In the genomic region with DNA sequence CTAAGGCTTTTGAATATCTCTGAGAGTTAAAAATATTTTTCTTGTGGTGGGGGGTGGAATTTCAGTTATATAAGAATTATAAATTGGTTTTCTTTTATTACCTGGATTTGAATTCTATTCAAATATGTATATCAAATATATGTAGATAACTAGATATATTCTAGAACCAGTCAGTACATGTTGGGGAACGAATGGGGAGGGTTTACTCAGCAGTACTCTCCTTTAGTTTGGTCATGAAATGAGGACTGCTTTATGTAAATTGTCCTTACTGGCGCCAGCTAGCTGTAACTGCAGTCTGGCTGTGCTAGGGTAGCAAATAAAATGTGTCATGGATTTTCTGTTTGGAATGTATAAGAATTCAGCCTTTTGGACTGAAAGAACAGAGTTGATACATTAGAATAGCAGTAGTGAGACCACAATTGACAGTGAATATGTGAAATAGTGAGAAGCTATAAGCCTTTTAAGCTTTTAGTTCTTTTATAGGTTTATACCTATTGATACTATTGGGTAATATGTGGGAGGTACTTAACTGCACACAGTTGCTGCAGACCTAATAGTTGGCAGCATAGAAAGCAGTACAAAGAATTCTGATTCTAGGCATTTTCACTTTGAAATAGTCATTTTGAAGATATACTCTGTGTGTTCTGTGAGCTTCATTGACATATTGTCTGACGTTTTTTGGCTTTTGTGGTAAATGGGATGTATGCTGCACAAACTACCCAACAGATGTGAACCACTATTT, we compare ENCODE assay signal across 8 cellular contexts. TPM values are rescaled to one million over a fixed set of nuclear protein-coding genes. Genes with fewer than 3 reads are reported as not detected.
DNase-seq lines count a peak whose midpoint lies in the region; ATAC-seq and TF ChIP-seq lines count a peak whose summit lies in the region.

No MANE protein-coding gene starts in this region.

- H3K4me3 ChIP-seq in fibroblast of mammary gland (ENCODE audit: control insufficient read depth, low read depth, low read length) (no peak overlapping the region), neural cell (ENCODE audit: low read length) (peak overlapping the region; percentile 62), WERI-Rb-1 (ENCODE audit: low read depth, low read length) (no peak overlapping the region)

- CTCF ChIA-PET in CD4-positive, alpha-beta T cell (lab: Charles Lee), result interaction anchor here (0.6 to 5.2 kb wide), 11 partner anchors 9 to 155 kb away, joined by 3 to 31 read pairs (median 4); partner anchors contain the start of gene ATF7IP
- CTCF ChIA-PET in WTC11 (lab: Charles Lee), result interaction anchor here (0.9 to 2.1 kb wide), 5 partner anchors 23 to 156 kb away, joined by 3 to 6 read pairs (median 3); partner anchors contain the start of gene ATF7IP

- H3F3A ChIP-seq in neural cell (ENCODE audit: insufficient read depth, low read length, poor library complexity, severe bottlenecking), result no peaks in the 10 kb centered on the region

- peaks cover 93% of the 10 kb centered on the region for H3K79me2 ChIP-seq in neural cell (replicated peaks; ENCODE audit: insufficient read depth, low read length)

- no peaks in the 10 kb centered on the region for H3K27me3 Mint-ChIP-seq in CD4-positive, alpha-beta T cell
- H3K27me3 Mint-ChIP-seq in WTC11 (ENCODE audit: low read depth), result no peaks in the 10 kb centered on the region

- H3K36me3 ChIP-seq in neural cell (ENCODE audit: insufficient read depth, low read length) (no peaks in the 10 kb centered on the region), WERI-Rb-1 (no peaks in the 10 kb centered on the region)

- ATAC-seq in CD4-positive, alpha-beta T cell (ENCODE audit: poor library complexity), result peak; percentile 70
- ATAC-seq in GM18858 (IDR thresholded peaks at IDR 0.05; ENCODE audit: unreplicated experiment), result peak; percentile 42
- ATAC-seq in HG02981 (IDR thresholded peaks at IDR 0.05; ENCODE audit: unreplicated experiment), result peak; percentile 65
- peak; percentile 94 for ATAC-seq in WTC11

- DNase-seq in CD4-positive, alpha-beta T cell, result peak in 3 of 10 experiments; percentile 15 to 32 (median 27)
- DNase-seq in NCI-H2029 (lab: John Stamatoyannopoulos, UW) (peak; percentile 76), WTC11 (ENCODE audit: low spot score) (no peak), fibroblast of mammary gland (ENCODE audit: low read depth) (peak; percentile 75), WERI-Rb-1 (no peak)

- H3K9me3 Mint-ChIP-seq in CD4-positive, alpha-beta T cell, result no peaks in the 10 kb centered on the region
- H3K9me3 Mint-ChIP-seq in WTC11, result peaks cover 5% of the 10 kb centered on the region

- peak overlapping the region; percentile 72 for H3K4me2 ChIP-seq in neural cell (ENCODE audit: low read length)

- POLR2A ChIA-PET in CD4-positive, alpha-beta T cell (lab: Charles Lee), result interaction anchor here (0.5 to 6.7 kb wide), 17 partner anchors 10 to 393 kb away, joined by 3 to 91 read pairs (median 6); partner anchors contain the start of gene ATF7IP
- POLR2A ChIA-PET in WTC11 (lab: Charles Lee), result interaction anchor here (0.6 to 2.6 kb wide), 6 partner anchors 10 to 136 kb away, joined by 3 to 16 read pairs (median 4); partner anchors contain the start of gene ATF7IP

- no peaks in the 10 kb centered on the region for H3K9me3 ChIP-seq in CD4-positive, alpha-beta T cell (ENCODE audit: control insufficient read depth, low read length)
- H3K9me3 ChIP-seq in neural cell (ENCODE audit: low read length), result no peaks in the 10 kb centered on the region
- no peaks in the 10 kb centered on the region for H3K9me3 ChIP-seq in WERI-Rb-1 (ENCODE audit: severe bottlenecking)

- H3K27me3 ChIP-seq in CD4-positive, alpha-beta T cell (ENCODE audit: control insufficient read depth, insufficient read depth, low read length), result no peaks in the 10 kb centered on the region
- H3K27me3 ChIP-seq in neural cell (ENCODE audit: insufficient read depth, low read depth, low read length), result no peaks in the 10 kb centered on the region
- no peaks in the 10 kb centered on the region for H3K27me3 ChIP-seq in WERI-Rb-1 (ENCODE audit: insufficient read depth, low read depth, severe bottlenecking)

- TF ChIP-seq CTCF in CD4-positive, alpha-beta T cell (IDR thresholded peaks at IDR 0.05), result no peak
- TF ChIP-seq CTCF in WTC11 (IDR thresholded peaks at IDR 0.05) (no peak), fibroblast of mammary gland (conservative IDR thresholded peaks at IDR 0.05; ENCODE audit: control insufficient read depth, insufficient read depth, low read depth, low read length) (no peak), neural cell (IDR thresholded peaks at IDR 0.05; ENCODE audit: poor library complexity, severe bottlenecking) (peak; percentile 52), WERI-Rb-1 (IDR thresholded peaks at IDR 0.05; ENCODE audit: low read depth, low read length) (no peak)

- TF ChIP-seq EP300 in neural cell (conservative IDR thresholded peaks at IDR 0.05; ENCODE audit: poor library complexity, severe bottlenecking), result peak; percentile 73

- peak overlapping the region; percentile 83 for H3K4me3 Mint-ChIP-seq in CD4-positive, alpha-beta T cell
- H3K4me3 Mint-ChIP-seq in WTC11, result peak overlapping the region; percentile 42

- no peaks in the 10 kb centered on the region for H3K9me2 ChIP-seq in neural cell (ENCODE audit: insufficient read depth, low read length)

- H4K20me1 ChIP-seq in neural cell (ENCODE audit: insufficient read depth), result no peaks in the 10 kb centered on the region

- peak overlapping the region; percentile 63 for H3K9ac ChIP-seq in neural cell (ENCODE audit: low read length)

- H3K36me3 Mint-ChIP-seq in CD4-positive, alpha-beta T cell (ENCODE audit: low read depth), result peaks cover 37% of the 10 kb centered on the region
- H3K36me3 Mint-ChIP-seq in WTC11, result peaks cover 4% of the 10 kb centered on the region

- peak; percentile 41 for TF ChIP-seq RAD21 in neural cell (conservative IDR thresholded peaks at IDR 0.05)

- peaks cover 90% of the 10 kb centered on the region for H3K4me1 Mint-ChIP-seq in CD4-positive, alpha-beta T cell (ENCODE audit: low read depth)
- H3K4me1 Mint-ChIP-seq in WTC11, result peaks cover 84% of the 10 kb centered on the region

- H2AFZ ChIP-seq in neural cell (ENCODE audit: low read depth, low read length), result peak overlapping the region; percentile 0

- H3K27ac Mint-ChIP-seq in CD4-positive, alpha-beta T cell, result peak overlapping the region; percentile 91
- H3K27ac Mint-ChIP-seq in WTC11, result peak overlapping the region; percentile 97

- intact Hi-C loops in CD4-positive, alpha-beta T cell (cut with DNase I, micrococcal nuclease), result loop anchor here in 1 of 2 experiments (1.0 to 10.0 kb wide), 6 partner anchors 9 to 1390 kb away; partner anchors contain the start of genes ATF7IP and EPS8

- peak overlapping the region; percentile 66 for H3K27ac ChIP-seq in CD4-positive, alpha-beta T cell (ENCODE audit: low read depth, low read length)
- peak overlapping the region; percentile 90 for H3K27ac ChIP-seq in neural cell (ENCODE audit: low read length)
- no peak overlapping the region for H3K27ac ChIP-seq in WERI-Rb-1

TF ChIP-seq in WTC11, 78 proteins besides CTCF, POLR2A, EP300 and RAD21 (continues in another document):
- TF ChIP-seq ZNF121 (CRISPR knock-in tag; IDR thresholded peaks at IDR 0.05), result peak; percentile 53; the same call in 1 of the 2 replicates
- TF ChIP-seq, protein P1, sequence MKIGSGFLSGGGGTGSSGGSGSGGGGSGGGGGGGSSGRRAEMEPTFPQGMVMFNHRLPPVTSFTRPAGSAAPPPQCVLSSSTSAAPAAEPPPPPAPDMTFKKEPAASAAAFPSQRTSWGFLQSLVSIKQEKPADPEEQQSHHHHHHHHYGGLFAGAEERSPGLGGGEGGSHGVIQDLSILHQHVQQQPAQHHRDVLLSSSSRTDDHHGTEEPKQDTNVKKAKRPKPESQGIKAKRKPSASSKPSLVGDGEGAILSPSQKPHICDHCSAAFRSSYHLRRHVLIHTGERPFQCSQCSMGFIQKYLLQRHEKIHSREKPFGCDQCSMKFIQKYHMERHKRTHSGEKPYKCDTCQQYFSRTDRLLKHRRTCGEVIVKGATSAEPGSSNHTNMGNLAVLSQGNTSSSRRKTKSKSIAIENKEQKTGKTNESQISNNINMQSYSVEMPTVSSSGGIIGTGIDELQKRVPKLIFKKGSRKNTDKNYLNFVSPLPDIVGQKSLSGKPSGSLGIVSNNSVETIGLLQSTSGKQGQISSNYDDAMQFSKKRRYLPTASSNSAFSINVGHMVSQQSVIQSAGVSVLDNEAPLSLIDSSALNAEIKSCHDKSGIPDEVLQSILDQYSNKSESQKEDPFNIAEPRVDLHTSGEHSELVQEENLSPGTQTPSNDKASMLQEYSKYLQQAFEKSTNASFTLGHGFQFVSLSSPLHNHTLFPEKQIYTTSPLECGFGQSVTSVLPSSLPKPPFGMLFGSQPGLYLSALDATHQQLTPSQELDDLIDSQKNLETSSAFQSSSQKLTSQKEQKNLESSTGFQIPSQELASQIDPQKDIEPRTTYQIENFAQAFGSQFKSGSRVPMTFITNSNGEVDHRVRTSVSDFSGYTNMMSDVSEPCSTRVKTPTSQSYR (CRISPR knock-in tag; IDR thresholded peaks at IDR 0.05), result no peak

TF ChIP-seq in neural cell, 6 proteins besides CTCF, POLR2A, EP300 and RAD21 (continues in another document):
- TF ChIP-seq POLR2AphosphoS5 (IDR thresholded peaks at IDR 0.05) (peak; percentile 79), TAF1 (IDR thresholded peaks at IDR 0.05; ENCODE audit: low read depth) (peak; percentile 60), SMC3 (conservative IDR thresholded peaks at IDR 0.05; ENCODE audit: poor library complexity) (peak; percentile 38), MXI1 (conservative IDR thresholded peaks at IDR 0.05; ENCODE audit: poor library complexity, severe bottlenecking) (no peak)

RNA-seq across cellular contexts. Expression of gene ATF7IP, which starts 29.0 kb away (rescaled TPM):
- total RNA-seq in CD4-positive, alpha-beta T cell, result 100 to 1,000 TPM; 134 to 143 TPM
- total RNA-seq in WTC11 (2021), result 141 to 169 TPM (median 167 TPM) in 3 replicates
- polyA plus RNA-seq in neural cell, result 34.8 and 36.0 TPM in 2 replicates
- 210 and 299 TPM in 2 replicates for polyA minus RNA-seq in neural cell

Comparison
In these comparisons a context has a peak if more than half of its experiments do, and no peak if none do; other contexts are left out.
1. ATAC-seq: peak in every context shown above with its lines; median percentile 94 in WTC11; 70 in CD4-positive, alpha-beta T cell; 65 in HG02981; 42 in GM18858.
2. DNase-seq: peak in NCI-H2029 (single experiment) and fibroblast of mammary gland (single experiment); none in WTC11 (single experiment) and WERI-Rb-1 (single experiment).